Comparison of ENCODE assay signal across 1 cellular context in the genomic region with DNA sequence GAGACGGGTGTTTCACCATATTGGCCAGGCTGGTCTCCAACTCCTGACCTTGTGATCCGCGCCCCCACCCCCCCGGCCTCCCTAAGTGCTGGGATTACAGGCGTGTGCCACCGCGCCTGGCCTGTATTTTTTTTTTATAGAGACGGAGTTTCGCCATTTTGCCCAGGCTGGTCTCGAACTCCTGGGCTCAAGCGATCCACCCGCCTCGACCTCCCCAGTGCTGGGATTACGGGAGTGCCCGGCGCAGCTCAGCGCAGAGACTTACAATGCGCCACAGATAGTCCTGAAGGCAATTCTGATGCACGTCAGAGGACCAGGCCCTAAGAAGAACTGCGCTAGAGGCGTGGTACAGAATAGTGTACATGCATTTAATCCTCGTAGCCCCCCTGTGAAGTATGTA.
TF ChIP-seq lines count a peak whose summit lies in the region.

No MANE protein-coding gene starts in this region.

TF ChIP-seq in IMR-90, 13 proteins besides CTCF, POLR2A, EP300 and RAD21 (continued from another document):
- TF ChIP-seq RFX5 (IDR thresholded peaks at IDR 0.05; ENCODE audit: low read depth, low read length) (no peak), CEBPB (IDR thresholded peaks at IDR 0.05; ENCODE audit: low read depth, low read length) (no peak), FOS (IDR thresholded peaks at IDR 0.05; ENCODE audit: low read depth, low read length) (no peak), SMC3 (IDR thresholded peaks at IDR 0.05; ENCODE audit: low read depth, low read length) (no peak), CHD1 (IDR thresholded peaks at IDR 0.05; ENCODE audit: low read depth, low read length) (no peak)
- TF ChIP-seq, protein P1, sequence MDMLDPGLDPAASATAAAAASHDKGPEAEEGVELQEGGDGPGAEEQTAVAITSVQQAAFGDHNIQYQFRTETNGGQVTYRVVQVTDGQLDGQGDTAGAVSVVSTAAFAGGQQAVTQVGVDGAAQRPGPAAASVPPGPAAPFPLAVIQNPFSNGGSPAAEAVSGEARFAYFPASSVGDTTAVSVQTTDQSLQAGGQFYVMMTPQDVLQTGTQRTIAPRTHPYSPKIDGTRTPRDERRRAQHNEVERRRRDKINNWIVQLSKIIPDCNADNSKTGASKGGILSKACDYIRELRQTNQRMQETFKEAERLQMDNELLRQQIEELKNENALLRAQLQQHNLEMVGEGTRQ (IDR thresholded peaks at IDR 0.05; ENCODE audit: low read depth, low read length), result no peak
